Comparison of ENCODE assay signal across 25 cellular contexts in genomic region chr14:89757313-89757939, GRCh38.
"Had no signal": no experiment of that assay in that cellular context is flagged by ENCODE, and none has a peak within 500 bp of the region (broad histone marks: within the 10 kb centered on the region; RNA-seq: fewer than 3 reads in every experiment).

No MANE protein-coding gene starts in this region.

- ATAC-seq: foreskin keratinocyte; left colon; left ventricle myocardium superior; naive thymus-derived CD4-positive, alpha-beta T cell; psoas muscle; sciatic nerve; stimulated activated naive B cell treated with anti-CD40 and anti-IgM and Interleukin-4, amounts not matched to agents 10 μg/mL and 1 μg/mL and 100 μg/mL, for 72 hours; stimulated activated naive CD8-positive, alpha-beta T cell treated with anti-CD3 and anti-CD28 coated beads, Interleukin-15, amount 100 ng/mL, for 72 hours; upper lobe of right lung had no signal

- FAIRE-seq: endothelial cell of umbilical vein had no signal

- H3K27ac ChIP-seq: foreskin keratinocyte, hepatocyte, neutrophil, psoas muscle, skin epidermis, testis, tibial nerve, upper lobe of right lung, vagina had no signal

- DNase-seq: effector CD4-positive, alpha-beta T cell; endodermal cell; erythroblast; foreskin keratinocyte; head of caudate nucleus; left colon; left ventricle myocardium superior; mesenchymal stem cell; naive thymus-derived CD4-positive, alpha-beta T cell; psoas muscle; retina; stimulated activated CD4-positive, alpha-beta T cell treated with anti-CD3 and anti-CD28 coated beads, Interleukin-2, amount 100 ng/mL, for 24 hours; stimulated activated CD4-positive, alpha-beta T cell treated with anti-CD3 and anti-CD28 coated beads, Interleukin-4, amount 100 ng/mL, for 4 hours; stimulated activated naive B cell treated with anti-CD40 and anti-IgM and Interleukin-4, amounts not matched to agents 10 μg/mL and 1 μg/mL and 100 μg/mL, for 72 hours; stimulated activated naive CD8-positive, alpha-beta T cell treated with anti-CD3 and anti-CD28 coated beads, Interleukin-15, amount 100 ng/mL, for 72 hours; testis; upper lobe of right lung had no signal

- H3K4me1 ChIP-seq: foreskin keratinocyte, psoas muscle, testis, tibial nerve, upper lobe of right lung, vagina had no signal

- H3K4me1 Mint-ChIP-seq: endodermal cell had no signal

- H3K27ac Mint-ChIP-seq: endodermal cell; naive thymus-derived CD4-positive, alpha-beta T cell; stimulated activated naive B cell treated with anti-CD40 and anti-IgM and Interleukin-4, amounts not matched to agents 10 μg/mL and 1 μg/mL and 100 μg/mL, for 72 hours; stimulated activated naive CD8-positive, alpha-beta T cell treated with anti-CD3 and anti-CD28 coated beads, Interleukin-15, amount 100 ng/mL, for 72 hours had no signal

- H3K9me3 ChIP-seq: neutrophil, psoas muscle, testis, tibial nerve, upper lobe of right lung, vagina had no signal

- H3K27me3 Mint-ChIP-seq: naive thymus-derived CD4-positive, alpha-beta T cell; stimulated activated naive B cell treated with anti-CD40 and anti-IgM and Interleukin-4, amounts not matched to agents 10 μg/mL and 1 μg/mL and 100 μg/mL, for 72 hours; stimulated activated naive CD8-positive, alpha-beta T cell treated with anti-CD3 and anti-CD28 coated beads, Interleukin-15, amount 100 ng/mL, for 72 hours had no signal

- H3K4me3 ChIP-seq: hepatocyte, lung, psoas muscle, skin epidermis, testis, tibial nerve, upper lobe of right lung, vagina had no signal

- H3K4me3 Mint-ChIP-seq: endodermal cell; naive thymus-derived CD4-positive, alpha-beta T cell; stimulated activated naive B cell treated with anti-CD40 and anti-IgM and Interleukin-4, amounts not matched to agents 10 μg/mL and 1 μg/mL and 100 μg/mL, for 72 hours; stimulated activated naive CD8-positive, alpha-beta T cell treated with anti-CD3 and anti-CD28 coated beads, Interleukin-15, amount 100 ng/mL, for 72 hours had no signal

- H3K4me2 ChIP-seq: hepatocyte had no signal
